In genomic region chr5:142411103-142411502, GRCh38 we compare ENCODE assay signal across 3 cellular contexts.
"Had no signal": no experiment of that assay in that cellular context is flagged by ENCODE, and none has a peak within 500 bp of the region (broad histone marks: within the 10 kb centered on the region; RNA-seq: fewer than 3 reads in every experiment).

No MANE protein-coding gene starts in this region.

- ATAC-seq: GM12878 had no signal

- H3K4me3 ChIP-seq: GM12878 had no signal

- DNase-seq: GDM1, GF-D8 had no signal
